8 cellular contexts compared by ENCODE assay signal in the genomic region with DNA sequence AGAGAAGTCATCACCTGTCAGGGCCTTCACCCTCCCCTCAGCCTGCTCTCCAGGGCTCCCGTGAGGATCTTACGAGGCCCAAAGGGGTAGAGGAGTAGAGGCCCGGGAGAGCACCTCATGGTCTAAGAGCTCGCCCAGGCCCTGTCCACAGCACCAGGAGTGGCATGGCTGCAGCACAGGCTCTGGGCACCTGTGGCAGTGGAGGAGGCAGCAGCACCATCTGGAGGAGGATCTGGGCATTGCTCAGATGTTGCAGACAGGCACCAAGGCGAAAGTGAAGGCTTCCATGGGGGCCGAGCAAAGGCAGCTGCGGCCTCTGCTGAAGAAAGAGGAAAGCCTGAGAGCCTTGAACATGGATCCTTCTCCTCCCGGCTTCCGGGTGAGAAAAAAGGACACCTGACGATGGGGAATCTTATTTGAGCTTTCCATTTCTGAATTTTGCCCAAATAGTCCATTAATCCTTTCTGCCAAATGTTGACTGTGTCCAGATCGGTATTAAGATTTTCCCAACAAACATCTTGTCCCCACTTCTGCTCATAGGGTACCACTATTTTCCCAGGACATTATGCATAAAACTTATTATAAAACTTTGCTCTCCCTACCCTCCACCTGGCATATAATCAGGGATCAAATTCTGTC.
A peak's percentile ranks its signal among the peaks of the same experiment; 100 is the strongest.
DNase-seq lines count a peak whose midpoint lies in the region; ATAC-seq and TF ChIP-seq lines count a peak whose summit lies in the region.

No MANE protein-coding gene starts in this region.

- H3K4me3 ChIP-seq in right atrium auricular region: no peak overlapping the region

- no peaks in the 10 kb centered on the region for H3K9me3 ChIP-seq in right atrium auricular region

- H3K27ac ChIP-seq in right atrium auricular region: no peak overlapping the region

- no peaks in the 10 kb centered on the region for H3K4me1 ChIP-seq in right atrium auricular region

- peak; percentile 99 for ATAC-seq in HG03558 (IDR thresholded peaks at IDR 0.05; ENCODE audit: extremely low read depth, unreplicated experiment)

- H3K27me3 ChIP-seq in right atrium auricular region: no peaks in the 10 kb centered on the region

- peak; percentile 85 for DNase-seq in Daoy (ENCODE audit: low read depth)
- DNase-seq in GM20000 (ENCODE audit: low spot score): peak; percentile 75
- DNase-seq in SHP77 (lab: John Stamatoyannopoulos, UW): peak; percentile 23 to 35
- peak; percentile 80 for DNase-seq in activated naive CD4-positive, alpha-beta T cell treated with Interleukin-2 at 50 U/mL for 16 hours
- DNase-seq in right atrium auricular region (ENCODE audit: low spot score): no peak
- peak; percentile 47 to 67 for DNase-seq in stimulated activated CD4-positive, alpha-beta T cell treated with anti-CD3 and anti-CD28 coated beads, Interleukin-15, amount 100 ng/mL, for 48 hours (ENCODE audit: low read depth in 2 of 2)
- DNase-seq in amniotic stem cell (lab: John Stamatoyannopoulos, UW): no peak

- H3K36me3 ChIP-seq in right atrium auricular region: no peaks in the 10 kb centered on the region

- peak; percentile 95 for TF ChIP-seq CTCF in GM20000 (IDR thresholded peaks at IDR 0.05; ENCODE audit: extremely low read depth, missing control alignments)
- peak; percentile 30 to 72 for TF ChIP-seq CTCF in right atrium auricular region (IDR thresholded peaks at IDR 0.05)

Comparison
In these comparisons a context has a peak if more than half of its experiments do, and no peak if none do; other contexts are left out.
1. DNase-seq: peak in Daoy (single experiment), GM20000 (single experiment), SHP77 (2 of 2), activated naive CD4-positive, alpha-beta T cell treated with Interleukin-2 at 50 U/mL for 16 hours (single experiment) and stimulated activated CD4-positive, alpha-beta T cell treated with anti-CD3 and anti-CD28 coated beads, Interleukin-15, amount 100 ng/mL, for 48 hours (2 of 2); none in right atrium auricular region (single experiment) and amniotic stem cell (single experiment).